ENCODE assay signal across 10 cellular contexts in genomic region chr3:49413338-49413734, GRCh38. TPM values are rescaled to one million over a fixed set of nuclear protein-coding genes. Genes with fewer than 3 reads are reported as not detected.
DNase-seq lines count a peak whose midpoint lies in the region; ATAC-seq and TF ChIP-seq lines count a peak whose summit lies in the region.
"Had no signal": no experiment of that assay in that cellular context is flagged by ENCODE, and none has a peak within 500 bp of the region (broad histone marks: within the 10 kb centered on the region; RNA-seq: fewer than 3 reads in every experiment).

No MANE protein-coding gene starts in this region.

- H3K27me3 Mint-ChIP-seq in activated CD4-positive, alpha-beta memory T cell treated with anti-CD3 and anti-CD28 coated beads for 36 hours: no peaks in the 10 kb centered on the region
- H3K27me3 Mint-ChIP-seq in glutamatergic neuron (ENCODE audit: unreplicated experiment): peaks cover 2% of the 10 kb centered on the region

- no peak for TF ChIP-seq CTCF in HFF-Myc (IDR thresholded peaks at IDR 0.05; ENCODE audit: low read depth, low read length, missing control alignments)
- TF ChIP-seq CTCF in glutamatergic neuron (IDR thresholded peaks at IDR 0.05; ENCODE audit: partially characterized antibody, unreplicated experiment): no peak
- no peak for TF ChIP-seq CTCF in lower leg skin (IDR thresholded peaks at IDR 0.05)
- no peak for TF ChIP-seq CTCF in testis (IDR thresholded peaks at IDR 0.05)

- no peaks in the 10 kb centered on the region for H3K9me3 Mint-ChIP-seq in activated CD4-positive, alpha-beta memory T cell treated with anti-CD3 and anti-CD28 coated beads for 36 hours
- H3K9me3 Mint-ChIP-seq in glutamatergic neuron (ENCODE audit: unreplicated experiment): peaks cover 11% of the 10 kb centered on the region

- H3K27ac ChIP-seq in skin epidermis (peak overlapping the region in 16 of 21 experiments; percentile 59 to 100 (median 94)), testis (no peak overlapping the region)

- 82 to 89% methylated on average over 6 of the region's 6 CpGs for WGBS in lower leg skin, 2 donors
- 64 to 70% methylated on average over 6 of the region's 6 CpGs for WGBS in testis, 2 donors

- no peaks in the 10 kb centered on the region for H3K9me3 ChIP-seq in testis

- CTCF ChIA-PET in activated CD4-positive, alpha-beta memory T cell treated with anti-CD3 and anti-CD28 coated beads for 36 hours (lab: Charles Lee): interaction anchor here (1.2 to 6.0 kb wide), 4 partner anchors 31 to 74 kb away, joined by 4 to 58 read pairs (median 16); partner anchors contain the start of gene USP4

- POLR2A ChIA-PET in activated CD4-positive, alpha-beta memory T cell treated with anti-CD3 and anti-CD28 coated beads for 36 hours (lab: Charles Lee): interaction anchor here (1.0 to 4.6 kb wide), 2 partner anchors 8 to 73 kb away, joined by 4 to 33 read pairs; partner anchors contain the start of gene USP4

- peaks cover 28% of the 10 kb centered on the region for H3K36me3 Mint-ChIP-seq in activated CD4-positive, alpha-beta memory T cell treated with anti-CD3 and anti-CD28 coated beads for 36 hours
- H3K36me3 Mint-ChIP-seq in glutamatergic neuron (ENCODE audit: unreplicated experiment): no peaks in the 10 kb centered on the region

- peaks cover 64% of the 10 kb centered on the region for H3K4me1 Mint-ChIP-seq in activated CD4-positive, alpha-beta memory T cell treated with anti-CD3 and anti-CD28 coated beads for 36 hours (ENCODE audit: low read depth)
- H3K4me1 Mint-ChIP-seq in glutamatergic neuron (ENCODE audit: low read depth, unreplicated experiment): peaks cover 39% of the 10 kb centered on the region

- ATAC-seq in sciatic nerve: no peak

- H3K36me3 ChIP-seq in testis (ENCODE audit: low read depth, missing control alignments): no peaks in the 10 kb centered on the region

- TF ChIP-seq POLR2A in lower leg skin (IDR thresholded peaks at IDR 0.05) (no peak), testis (IDR thresholded peaks at IDR 0.05) (no peak)

- H3K4me3 ChIP-seq in HFF-Myc (replicated peaks; ENCODE audit: low read depth, low read length) (peak overlapping the region; percentile 88), skin epidermis (peak overlapping the region in 5 of 7 experiments; percentile 85 to 98 (median 89)), lower leg skin (ENCODE audit: low read depth, poor library complexity, severe bottlenecking) (no peak overlapping the region), testis (peak overlapping the region in 1 of 2 donors; percentile 92)

- DNase-seq in HFF-Myc (ENCODE audit: extremely low read depth, low read depth) (no peak), glutamatergic neuron (no peak), lower leg skin (ENCODE audit: low spot score in 2 of 2) (no peak), sciatic nerve (ENCODE audit: low spot score) (no peak), testis (no peak), NCI-H69 (lab: John Stamatoyannopoulos, UW) (no peak)
- DNase-seq in activated CD4-positive, alpha-beta memory T cell treated with anti-CD3 and anti-CD28 coated beads for 36 hours: no peak
- DNase-seq: activated gamma-delta T cell, NCI-H1694 treated with DMSO at 0.1 percent for 48 hours had no signal

- peaks cover 33% of the 10 kb centered on the region for H3K4me1 ChIP-seq in testis

- peak overlapping the region; percentile 95 for H3K27ac Mint-ChIP-seq in activated CD4-positive, alpha-beta memory T cell treated with anti-CD3 and anti-CD28 coated beads for 36 hours
- H3K27ac Mint-ChIP-seq in glutamatergic neuron (ENCODE audit: unreplicated experiment): peak overlapping the region; percentile 12

- intact Hi-C loops in activated CD4-positive, alpha-beta memory T cell treated with anti-CD3 and anti-CD28 coated beads for 36 hours (cut with micrococcal nuclease): loop anchor here (10.0 kb wide), 1 partner anchor 389 kb away; the partner anchor contains the start of genes IMPDH2 and NDUFAF3
- intact Hi-C loops in lower leg skin (cut with DNase I; ENCODE audit: low total_unique reads) (no loop called here), sciatic nerve (cut with DNase I) (no loop called here), testis (cut with DNase I; ENCODE audit: low total_unique reads) (no loop called here)

- H3K4me3 Mint-ChIP-seq in activated CD4-positive, alpha-beta memory T cell treated with anti-CD3 and anti-CD28 coated beads for 36 hours: peak overlapping the region; percentile 90
- H3K4me3 Mint-ChIP-seq in glutamatergic neuron (ENCODE audit: unreplicated experiment): peak overlapping the region; percentile 87

- no peaks in the 10 kb centered on the region for H3K27me3 ChIP-seq in testis

RNA-seq across cellular contexts. Expression of gene TCTA, which starts 1.1 kb away (rescaled TPM):
- 10 to 100 TPM in 1 of 2 experiments, 1 to 10 TPM in 1; 9.5 to 10.9 TPM for total RNA-seq in activated CD4-positive, alpha-beta memory T cell treated with anti-CD3 and anti-CD28 coated beads for 36 hours
- 27.7 TPM for total RNA-seq in glutamatergic neuron (ENCODE audit: unreplicated experiment)
- 10 to 100 TPM in 3 of 4 donors, 1 to 10 TPM in 1; 6.6 to 26.4 (median 14.1) TPM for total RNA-seq in lower leg skin
- 28.5 TPM for total RNA-seq in sciatic nerve
- total RNA-seq in testis: 10 to 100 TPM; 31.6 to 36.1 TPM
- polyA plus RNA-seq in testis (ENCODE audit: insufficient read depth, low read depth, low replicate concordance): 33.6 TPM

RNA-seq across cellular contexts. Expression of gene RHOA, which starts 1.6 kb away (rescaled TPM):
- total RNA-seq in activated CD4-positive, alpha-beta memory T cell treated with anti-CD3 and anti-CD28 coated beads for 36 hours: 100 to 1,000 TPM; 497 to 514 TPM
- total RNA-seq in glutamatergic neuron (ENCODE audit: unreplicated experiment) (262 TPM), lower leg skin (100 to 1,000 TPM; 266 to 511 (median 312) TPM), sciatic nerve (485 TPM), testis (100 to 1,000 TPM; 207 to 252 TPM)
- 331 TPM for polyA plus RNA-seq in testis (ENCODE audit: insufficient read depth, low read depth, low replicate concordance)

RNA-seq across cellular contexts. Expression of gene AMT, which starts 8.9 kb away (rescaled TPM):
- total RNA-seq in activated CD4-positive, alpha-beta memory T cell treated with anti-CD3 and anti-CD28 coated beads for 36 hours: 1 to 10 TPM; 2.4 to 2.6 TPM
- total RNA-seq in glutamatergic neuron (ENCODE audit: unreplicated experiment) (12.4 TPM), lower leg skin (1 to 10 TPM; 1.8 to 9.3 (median 5.4) TPM), sciatic nerve (12.4 TPM), testis (10 to 100 TPM in 1 of 2 donors, 1 to 10 TPM in 1; 3.8 to 10.4 TPM)
- 9.1 TPM for polyA plus RNA-seq in testis (ENCODE audit: insufficient read depth, low read depth, low replicate concordance)

RNA-seq across cellular contexts. Expression of gene NICN1, which starts 15.8 kb away (rescaled TPM):
- total RNA-seq in activated CD4-positive, alpha-beta memory T cell treated with anti-CD3 and anti-CD28 coated beads for 36 hours: 10 to 100 TPM; 12.0 to 12.8 TPM
- total RNA-seq in glutamatergic neuron (ENCODE audit: unreplicated experiment): 38.7 TPM
- total RNA-seq in lower leg skin: 1 to 10 TPM; 3.4 to 6.7 (median 5.9) TPM
- 23.4 TPM for total RNA-seq in sciatic nerve
- total RNA-seq in testis: 10 to 100 TPM; 15.1 to 19.4 TPM
- 40.9 TPM for polyA plus RNA-seq in testis (ENCODE audit: insufficient read depth, low read depth, low replicate concordance)

RNA-seq across cellular contexts. Expression of gene GPX1, which starts 55.2 kb away (rescaled TPM):
- total RNA-seq in activated CD4-positive, alpha-beta memory T cell treated with anti-CD3 and anti-CD28 coated beads for 36 hours: 100 to 1,000 TPM; 176 to 177 TPM
- total RNA-seq in glutamatergic neuron (ENCODE audit: unreplicated experiment) (239 TPM), lower leg skin (100 to 1,000 TPM; 116 to 224 (median 161) TPM), sciatic nerve (142 TPM), testis (100 to 1,000 TPM; 123 to 207 TPM)
- 129 TPM for polyA plus RNA-seq in testis (ENCODE audit: insufficient read depth, low read depth, low replicate concordance)

Comparison
In these comparisons a context has a peak if more than half of its experiments do, and no peak if none do; other contexts are left out.
1. H3K27ac ChIP-seq: peak in skin epidermis (16 of 21); none in testis (0 of 2).